Comparison of ENCODE assay signal across 12 cellular contexts in the genomic region with DNA sequence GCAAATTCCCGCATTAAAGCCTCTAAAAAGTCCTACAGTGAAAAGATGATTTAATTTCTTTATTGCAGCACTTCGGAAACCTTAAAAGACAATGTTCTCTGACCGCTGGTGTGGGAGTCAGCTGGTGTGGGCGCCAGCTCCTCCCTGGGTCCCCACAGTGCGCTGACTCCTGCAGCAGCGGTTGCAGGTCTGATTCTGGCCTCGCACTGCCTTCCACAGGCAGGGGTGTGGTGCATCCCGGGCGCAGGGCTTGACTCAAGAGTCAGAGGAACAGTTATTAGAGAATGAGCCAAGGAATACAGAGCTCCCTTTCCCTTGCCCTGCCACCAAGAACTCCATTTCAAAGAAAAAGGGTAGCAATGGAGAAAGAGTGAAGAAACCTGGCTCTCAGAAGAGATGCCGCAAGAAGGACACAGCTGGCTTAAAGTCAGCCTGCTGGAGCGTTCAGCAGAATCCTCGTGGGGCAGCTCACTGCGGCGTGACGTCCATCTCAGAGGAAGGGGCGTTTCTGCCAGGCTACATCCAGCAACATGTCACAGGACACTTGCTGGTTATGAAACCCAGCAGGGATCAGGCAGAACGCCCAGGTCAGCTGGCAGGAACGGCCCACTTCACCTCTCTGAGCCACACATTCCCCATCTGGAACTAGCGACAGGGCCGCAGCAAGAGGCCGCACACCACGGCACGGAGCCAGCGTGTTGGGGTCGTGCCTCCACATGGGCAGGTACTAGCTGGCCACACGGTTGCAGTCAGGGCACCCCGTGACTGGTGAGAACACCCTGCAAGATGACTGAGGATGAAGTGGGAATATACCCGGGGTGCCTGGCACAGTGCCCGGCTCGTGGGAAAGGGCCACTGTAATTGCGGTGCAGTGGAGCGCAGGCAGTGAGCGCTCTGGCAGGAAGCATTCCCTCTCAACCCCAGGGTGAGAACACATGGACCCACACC. TPM values are rescaled to one million over a fixed set of nuclear protein-coding genes. Genes with fewer than 3 reads are reported as not detected.
DNase-seq lines count a peak whose midpoint lies in the region; ATAC-seq and TF ChIP-seq lines count a peak whose summit lies in the region.
"Had no signal": no experiment of that assay in that cellular context is flagged by ENCODE, and none has a peak within 500 bp of the region (broad histone marks: within the 10 kb centered on the region; RNA-seq: fewer than 3 reads in every experiment).

No MANE protein-coding gene starts in this region.

- 61% methylated on average over 25 of the region's 33 CpGs for WGBS in esophagus muscularis mucosa
- 85% methylated on average over 29 of the region's 33 CpGs for WGBS in mesenchymal stem cell

- no peaks in the 10 kb centered on the region for H3K36me3 Mint-ChIP-seq in natural killer cell
- H3K36me3 Mint-ChIP-seq: natural killer cell treated with Interleukin-12 subunit alpha and Interleukin-12 subunit beta and Interleukin-15 and Interleukin-18, amount 100 ng/mL, for 72 hours had no signal

- no peaks in the 10 kb centered on the region for H3K9me3 ChIP-seq in esophagus muscularis mucosa
- H3K9me3 ChIP-seq in mesenchymal stem cell (ENCODE audit: control insufficient read depth, low read length), result no peaks in the 10 kb centered on the region

- no peak for TF ChIP-seq POLR2A in esophagus muscularis mucosa (IDR thresholded peaks at IDR 0.05; ENCODE audit: low read depth)

- H3K36me3 ChIP-seq in ACC112 (ENCODE audit: insufficient read depth, low read length) (no peaks in the 10 kb centered on the region), esophagus muscularis mucosa (no peaks in the 10 kb centered on the region), mesenchymal stem cell (ENCODE audit: control insufficient read depth in 1 of 2, insufficient read depth in 2 of 2, low read depth in 1 of 2, low read length in 2 of 2) (peaks cover 0 to 2% of the 10 kb centered on the region in 2 experiments)
- H3K36me3 ChIP-seq: brain microvascular endothelial cell had no signal

- H2BK5ac ChIP-seq in mesenchymal stem cell (ENCODE audit: low read depth, low read length, poor library complexity, severe bottlenecking), result no peak overlapping the region

- H3K27me3 ChIP-seq in ACC112 (ENCODE audit: insufficient read depth, low read length) (no peaks in the 10 kb centered on the region), esophagus muscularis mucosa (peaks cover 0 to 28% (median 0%) of the 10 kb centered on the region in 4 donors), mesenchymal stem cell (ENCODE audit: control insufficient read depth in 1 of 2, insufficient read depth in 1 of 2, low read length in 2 of 2) (peaks cover 5 to 10% of the 10 kb centered on the region in 2 experiments)
- H3K27me3 ChIP-seq: brain microvascular endothelial cell had no signal

- H3K14ac ChIP-seq in mesenchymal stem cell (ENCODE audit: low read length in 2 of 2), result no peak overlapping the region

- H2AK5ac ChIP-seq in mesenchymal stem cell (ENCODE audit: low read length, severe bottlenecking), result no peak overlapping the region

- H3K9me3 Mint-ChIP-seq in natural killer cell, result no peaks in the 10 kb centered on the region
- H3K9me3 Mint-ChIP-seq: natural killer cell treated with Interleukin-12 subunit alpha and Interleukin-12 subunit beta and Interleukin-15 and Interleukin-18, amount 100 ng/mL, for 72 hours had no signal

- H3K27ac ChIP-seq in ACC112 (ENCODE audit: low read depth, low read length) (peak overlapping the region; percentile 59), esophagus muscularis mucosa (replicated peaks in 1 of 4) (peak overlapping the region; percentile 27 to 72 (median 51)), mesenchymal stem cell (ENCODE audit: low read length, poor library complexity, severe bottlenecking) (no peak overlapping the region)
- H3K27ac ChIP-seq: brain microvascular endothelial cell had no signal

- H3K23ac ChIP-seq in mesenchymal stem cell (ENCODE audit: low read length in 2 of 2), result no peak overlapping the region

- H4K91ac ChIP-seq in mesenchymal stem cell (ENCODE audit: low read length), result no peak overlapping the region

- TF ChIP-seq EP300 in esophagus muscularis mucosa (IDR thresholded peaks at IDR 0.05), result no peak

- no peak overlapping the region for H3K4ac ChIP-seq in mesenchymal stem cell (ENCODE audit: low read depth in 1 of 2, low read length in 2 of 2)

- no peak overlapping the region for H2BK12ac ChIP-seq in mesenchymal stem cell (ENCODE audit: low read length in 2 of 2)

- no peak overlapping the region for H3K18ac ChIP-seq in mesenchymal stem cell (ENCODE audit: low read depth in 1 of 2, low read length in 2 of 2)

- H4K8ac ChIP-seq in mesenchymal stem cell (ENCODE audit: low read length), result no peak overlapping the region

- no peak for ATAC-seq in natural killer cell
- no peak for ATAC-seq in GM21367 (IDR thresholded peaks at IDR 0.05; ENCODE audit: unreplicated experiment)
- no peak for ATAC-seq in GM18858 (IDR thresholded peaks at IDR 0.05; ENCODE audit: unreplicated experiment)

- H3K4me3 ChIP-seq in ACC112 (ENCODE audit: low read depth, low read length), result no peak overlapping the region
- H3K4me3 ChIP-seq in esophagus muscularis mucosa, result no peak overlapping the region
- H3K4me3 ChIP-seq in mesenchymal stem cell (ENCODE audit: insufficient read depth in 1 of 2, low read depth in 1 of 2, low read length in 2 of 2), result peak overlapping the region in 1 of 2 experiments; percentile 13

- H2BK15ac ChIP-seq in mesenchymal stem cell (ENCODE audit: low read depth, poor library complexity, severe bottlenecking), result no peak overlapping the region

- H3K27ac Mint-ChIP-seq in natural killer cell, result no peak overlapping the region
- H3K27ac Mint-ChIP-seq: natural killer cell treated with Interleukin-12 subunit alpha and Interleukin-12 subunit beta and Interleukin-15 and Interleukin-18, amount 100 ng/mL, for 72 hours had no signal

- TF ChIP-seq CTCF in esophagus muscularis mucosa (IDR thresholded peaks at IDR 0.05), result no peak
- no peak for TF ChIP-seq CTCF in natural killer cell (IDR thresholded peaks at IDR 0.05)

- DNase-seq in NCI-H2196 treated with DMSO at 0.1 percent for 48 hours (lab: John Stamatoyannopoulos, UW; ENCODE audit: unreplicated experiment) (peak; percentile 22), esophagus muscularis mucosa (ENCODE audit: extremely low spot score) (no peak), mesenchymal stem cell (no peak), natural killer cell (no peak), activated gamma-delta T cell (lab: John Stamatoyannopoulos, UW) (no peak)
- DNase-seq: brain microvascular endothelial cell, NCI-H2029 had no signal

- no peak overlapping the region for H2BK120ac ChIP-seq in mesenchymal stem cell (ENCODE audit: low read depth, low read length)

- H3K9ac ChIP-seq in mesenchymal stem cell (ENCODE audit: low read length), result peak overlapping the region; percentile 72

- H3K4me1 ChIP-seq in ACC112 (ENCODE audit: control insufficient read depth, insufficient read depth, low read length, unreplicated experiment) (peaks cover 22% of the 10 kb centered on the region), esophagus muscularis mucosa (peaks cover 17 to 40% (median 27%) of the 10 kb centered on the region in 4 donors), mesenchymal stem cell (ENCODE audit: control insufficient read depth, insufficient read depth, low read depth, low read length) (peaks cover 32% of the 10 kb centered on the region)

- H3K79me1 ChIP-seq in mesenchymal stem cell (replicated peaks; ENCODE audit: low read length, poor library complexity, severe bottlenecking), result no peaks in the 10 kb centered on the region

- H3K4me1 Mint-ChIP-seq in natural killer cell, result no peaks in the 10 kb centered on the region

- no peak overlapping the region for H3K4me2 ChIP-seq in mesenchymal stem cell (ENCODE audit: low read length, poor library complexity, severe bottlenecking)

- H2AFZ ChIP-seq in ACC112 (ENCODE audit: low read length, unreplicated experiment) (no peak overlapping the region), mesenchymal stem cell (ENCODE audit: low read depth, low read length) (no peak overlapping the region)

- H3K79me2 ChIP-seq in ACC112 (ENCODE audit: control insufficient read depth, insufficient read depth, low read length, unreplicated experiment), result no peaks in the 10 kb centered on the region

- no peak overlapping the region for H3K4me3 Mint-ChIP-seq in natural killer cell
- H3K4me3 Mint-ChIP-seq: natural killer cell treated with Interleukin-12 subunit alpha and Interleukin-12 subunit beta and Interleukin-15 and Interleukin-18, amount 100 ng/mL, for 72 hours had no signal

- H3K27me3 Mint-ChIP-seq in natural killer cell (ENCODE audit: low read depth in 2 of 2), result peaks cover 3 to 6% of the 10 kb centered on the region in 2 donors

- intact Hi-C loops in esophagus muscularis mucosa (cut with DNase I), result loop anchor here (10.0 kb wide), 1 partner anchor 445 kb away; no protein-coding TSS in a partner anchor
- intact Hi-C loops in natural killer cell (cut with micrococcal nuclease), result no loop called here

RNA-seq across cellular contexts. Expression of gene EFCAB6, which starts 18.1 kb away (rescaled TPM):
- 1 to 10 TPM; 1.2 to 4.0 (median 3.0) TPM for total RNA-seq in esophagus muscularis mucosa
- polyA plus RNA-seq in mesenchymal stem cell (2013, experiment 1 of 2), result 0.51 TPM
- 0.29 TPM for polyA plus RNA-seq in mesenchymal stem cell (2013, experiment 2 of 2)
- under 1 TPM; 0.23 to 0.35 (median 0.26) TPM for total RNA-seq in natural killer cell
- total RNA-seq: HT1080 had no signal

RNA-seq across cellular contexts. Expression of gene SULT4A1, which starts 32.1 kb away (rescaled TPM):
- 1 to 10 TPM; 1.0 to 1.3 (median 1.3) TPM for total RNA-seq in esophagus muscularis mucosa
- polyA plus RNA-seq in mesenchymal stem cell (2013, experiment 1 of 2), result 0.04 TPM
- polyA plus RNA-seq in mesenchymal stem cell (2013, experiment 2 of 2), result 0.04 TPM
- not detected for total RNA-seq in natural killer cell
- total RNA-seq: natural killer cell treated with Interleukin-12 subunit alpha and Interleukin-12 subunit beta and Interleukin-15 and Interleukin-18, amount 100 ng/mL, for 72 hours had no signal
